Comparison of ENCODE assay signal across 11 cellular contexts in the genomic region with DNA sequence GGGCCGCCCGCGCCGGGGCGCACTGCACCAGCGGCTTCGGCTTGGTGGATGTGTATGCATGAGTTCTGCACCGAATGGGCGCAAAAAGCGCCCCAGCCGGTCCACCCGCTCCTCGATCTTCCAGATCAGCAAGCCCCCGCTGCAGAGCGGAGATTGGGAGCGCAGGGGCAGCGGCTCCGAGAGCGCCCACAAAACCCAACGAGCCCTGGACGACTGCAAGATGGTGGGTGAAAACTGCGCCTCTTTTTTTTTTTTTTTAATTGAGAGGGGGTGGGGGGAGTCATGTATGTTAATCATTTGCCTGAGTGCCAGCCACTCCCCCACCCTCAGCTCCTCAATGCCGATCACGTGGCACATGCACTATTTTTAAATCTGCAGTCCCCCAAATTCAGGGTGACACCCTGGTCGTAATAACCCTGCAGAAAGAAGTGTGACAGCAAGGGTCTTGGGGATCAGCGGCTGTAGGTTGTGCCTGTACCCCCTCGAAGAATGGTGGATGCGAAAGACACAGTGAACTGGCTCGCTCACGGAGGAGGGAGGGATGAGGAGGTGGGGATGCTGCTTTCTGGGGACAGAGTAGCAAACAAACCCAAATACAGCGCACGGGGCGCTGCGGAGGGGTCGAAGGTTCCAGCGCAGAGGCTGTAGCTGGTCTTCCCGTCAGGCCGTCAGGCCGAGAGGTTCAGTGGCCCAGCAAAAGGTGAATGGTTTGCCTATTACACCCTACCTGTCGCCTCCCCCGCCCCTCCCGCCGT. TPM values are rescaled to one million over a fixed set of nuclear protein-coding genes. Genes with fewer than 3 reads are reported as not detected.
DNase-seq lines count a peak whose midpoint lies in the region; ATAC-seq and TF ChIP-seq lines count a peak whose summit lies in the region.
"Had no signal": no experiment of that assay in that cellular context is flagged by ENCODE, and none has a peak within 500 bp of the region (broad histone marks: within the 10 kb centered on the region; RNA-seq: fewer than 3 reads in every experiment).

No MANE protein-coding gene starts in this region.

- H3K36me3 Mint-ChIP-seq in stimulated activated naive B cell treated with anti-CD40 and anti-IgM and Interleukin-4, amounts not matched to agents 10 μg/mL and 1 μg/mL and 100 μg/mL, for 72 hours, result no peaks in the 10 kb centered on the region

- TF ChIP-seq CTCF in choroid plexus epithelial cell (conservative IDR thresholded peaks at IDR 0.05; ENCODE audit: low read depth, low read length), result no peak
- peak in 1 of 2 donors; percentile 19 for TF ChIP-seq CTCF in left lung (IDR thresholded peaks at IDR 0.05)

- H3K27me3 Mint-ChIP-seq in stimulated activated naive B cell treated with anti-CD40 and anti-IgM and Interleukin-4, amounts not matched to agents 10 μg/mL and 1 μg/mL and 100 μg/mL, for 72 hours, result peaks cover 28 to 44% of the 10 kb centered on the region in 2 donors

- no peaks in the 10 kb centered on the region for H3K9me3 ChIP-seq in HUES64 (ENCODE audit: insufficient read depth, low read depth, low read length)
- H3K9me3 ChIP-seq in left lung, result no peaks in the 10 kb centered on the region
- H3K9me3 ChIP-seq in effector memory CD4-positive, alpha-beta T cell (ENCODE audit: control insufficient read depth, low read length), result no peaks in the 10 kb centered on the region
- H3K9me3 ChIP-seq: mucosa of descending colon had no signal

- H3K27ac Mint-ChIP-seq in stimulated activated naive B cell treated with anti-CD40 and anti-IgM and Interleukin-4, amounts not matched to agents 10 μg/mL and 1 μg/mL and 100 μg/mL, for 72 hours, result no peak overlapping the region
- H3K27ac Mint-ChIP-seq: activated T-helper 2 cell treated with anti-CD3 and anti-CD28 coated beads, Interferon-gamma antibody, Interleukin-2, Interleukin-4, amounts not matched to agents 10 μg/mL and 5 μg/mL and 100 μg/mL, durations not matched to agents 14 hours and 24 hours and 36 hours had no signal

- H3K27me3 ChIP-seq in HUES64 (ENCODE audit: insufficient read depth, low read length), result peaks cover 75% of the 10 kb centered on the region
- peaks cover 13 to 50% of the 10 kb centered on the region in 2 donors for H3K27me3 ChIP-seq in left lung
- peaks cover 7% of the 10 kb centered on the region for H3K27me3 ChIP-seq in effector memory CD4-positive, alpha-beta T cell (replicated peaks; ENCODE audit: control insufficient read depth, insufficient read depth, low read length, poor library complexity, severe bottlenecking)

- no peak overlapping the region for H3K4me3 Mint-ChIP-seq in stimulated activated naive B cell treated with anti-CD40 and anti-IgM and Interleukin-4, amounts not matched to agents 10 μg/mL and 1 μg/mL and 100 μg/mL, for 72 hours

- H3K4me1 ChIP-seq in HUES64 (ENCODE audit: insufficient read depth, low read length), result peaks cover 21% of the 10 kb centered on the region
- H3K4me1 ChIP-seq in left lung, result peaks cover 0 to 7% of the 10 kb centered on the region in 2 donors
- H3K4me1 ChIP-seq in effector memory CD4-positive, alpha-beta T cell (ENCODE audit: control insufficient read depth, insufficient read depth, low read length, poor library complexity, severe bottlenecking), result no peaks in the 10 kb centered on the region

- ATAC-seq in left lung (peak; percentile 28), GM18502 (IDR thresholded peaks at IDR 0.05; ENCODE audit: poor library complexity, unreplicated experiment) (no peak)
- no peak for ATAC-seq in stimulated activated naive B cell treated with anti-CD40 and anti-IgM and Interleukin-4, amounts not matched to agents 10 μg/mL and 1 μg/mL and 100 μg/mL, for 72 hours (replicated peaks)

- DNase-seq in choroid plexus epithelial cell (ENCODE audit: low read depth) (no peak), left lung (peak in 1 of 2 donors; percentile 77), substantia nigra (lab: John Stamatoyannopoulos, UW) (peak in 9 of 49 donors; percentile 0 to 72 (median 19)), NCI-H2029 treated with DMSO at 0.1 percent for 48 hours (lab: John Stamatoyannopoulos, UW) (no peak)
- DNase-seq in effector memory CD4-positive, alpha-beta T cell, result no peak
- no peak for DNase-seq in stimulated activated naive B cell treated with anti-CD40 and anti-IgM and Interleukin-4, amounts not matched to agents 10 μg/mL and 1 μg/mL and 100 μg/mL, for 72 hours

- WGBS in HUES64, result 2% methylated on average over 43 of the region's 43 CpGs

- peaks cover 0 to 8% of the 10 kb centered on the region in 2 donors for H3K4me1 Mint-ChIP-seq in stimulated activated naive B cell treated with anti-CD40 and anti-IgM and Interleukin-4, amounts not matched to agents 10 μg/mL and 1 μg/mL and 100 μg/mL, for 72 hours

- H3K9ac ChIP-seq in HUES64 (ENCODE audit: low read depth, low read length), result peak overlapping the region; percentile 68

- H3K27ac ChIP-seq in HUES64 (ENCODE audit: low read depth, low read length) (no peak overlapping the region), left lung (no peak overlapping the region), substantia nigra (ENCODE audit: low read depth, low read length, poor library complexity, severe bottlenecking) (peak overlapping the region; percentile 23)
- no peak overlapping the region for H3K27ac ChIP-seq in effector memory CD4-positive, alpha-beta T cell (ENCODE audit: insufficient read depth, low read length, poor library complexity, severe bottlenecking)

- H3K9me3 Mint-ChIP-seq in stimulated activated naive B cell treated with anti-CD40 and anti-IgM and Interleukin-4, amounts not matched to agents 10 μg/mL and 1 μg/mL and 100 μg/mL, for 72 hours, result no peaks in the 10 kb centered on the region
- H3K9me3 Mint-ChIP-seq: activated T-helper 2 cell treated with anti-CD3 and anti-CD28 coated beads, Interferon-gamma antibody, Interleukin-2, Interleukin-4, amounts not matched to agents 10 μg/mL and 5 μg/mL and 100 μg/mL, durations not matched to agents 14 hours and 24 hours and 36 hours had no signal

- H3K36me3 ChIP-seq in HUES64 (ENCODE audit: insufficient read depth, low read length), result no peaks in the 10 kb centered on the region
- H3K36me3 ChIP-seq in left lung, result no peaks in the 10 kb centered on the region
- no peaks in the 10 kb centered on the region for H3K36me3 ChIP-seq in effector memory CD4-positive, alpha-beta T cell (ENCODE audit: control insufficient read depth, insufficient read depth, low read length)

- intact Hi-C loops in left lung (cut with DNase I), result no loop called here

- H3K4me3 ChIP-seq in HUES64 (ENCODE audit: low read length), result peak overlapping the region; percentile 67
- H3K4me3 ChIP-seq in choroid plexus epithelial cell (ENCODE audit: low read depth, low read length), result peak overlapping the region; percentile 51
- H3K4me3 ChIP-seq in left lung, result peak overlapping the region; percentile 24 to 43
- no peak overlapping the region for H3K4me3 ChIP-seq in effector memory CD4-positive, alpha-beta T cell (ENCODE audit: insufficient read depth, low read depth, low read length, poor library complexity, severe bottlenecking)
- H3K4me3 ChIP-seq: mucosa of descending colon had no signal

RNA-seq across cellular contexts. Expression of gene RGS7BP, which starts 0.9 kb away (rescaled TPM):
- 0.80 TPM for polyA plus RNA-seq in HUES64 (2013, experiment 1 of 2)
- 0.82 TPM for polyA plus RNA-seq in HUES64 (2013, experiment 2 of 2)
- total RNA-seq in left lung, result 1 to 10 TPM; 1.6 to 3.5 TPM
- total RNA-seq: activated T-helper 2 cell treated with anti-CD3 and anti-CD28 coated beads, Interferon-gamma antibody, Interleukin-2, Interleukin-4, amounts not matched to agents 10 μg/mL and 5 μg/mL and 100 μg/mL, durations not matched to agents 14 hours and 24 hours and 36 hours; SK-MEL-5 had no signal
